In the genomic region with DNA sequence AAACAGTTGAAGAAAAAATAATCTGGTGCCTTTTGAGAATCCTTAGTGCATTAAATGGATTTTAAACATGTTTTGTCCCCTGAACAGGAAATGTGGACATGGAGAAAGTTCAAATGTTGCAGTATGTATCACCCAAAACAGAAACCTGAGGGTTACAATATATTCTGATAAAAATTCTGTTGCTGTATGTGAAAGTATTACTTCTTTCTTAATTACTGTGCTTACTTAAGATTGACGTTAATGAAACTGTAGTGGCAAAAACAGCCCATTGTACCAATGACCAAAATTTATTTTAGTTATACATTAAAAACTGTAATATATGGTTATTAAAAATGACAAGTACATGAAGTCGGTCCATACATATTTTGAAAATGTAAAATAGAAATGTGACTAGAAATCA, we compare ENCODE assay signal across 31 cellular contexts.
A peak's percentile ranks its signal among the peaks of the same experiment; 100 is the strongest.
DNase-seq lines count a peak whose midpoint lies in the region; ATAC-seq lines count a peak whose summit lies in the region.
"Had no signal": no experiment of that assay in that cellular context is flagged by ENCODE, and none has a peak within 500 bp of the region (broad histone marks: within the 10 kb centered on the region; RNA-seq: fewer than 3 reads in every experiment).

No MANE protein-coding gene starts in this region.

- peaks cover 32% of the 10 kb centered on the region for H3K4me1 ChIP-seq in Karpas-422 (ENCODE audit: low read length)
- H3K4me1 ChIP-seq: BLaER1, Caco-2, gastrocnemius medialis, parathyroid adenoma, right atrium auricular region, SJCRH30, suprapubic skin had no signal

- H3K27ac Mint-ChIP-seq in activated naive CD4-positive, alpha-beta T cell treated with anti-CD3 and anti-CD28 coated beads, Interleukin-2, amount 10 ng/mL, durations not matched to agents 7 days and 5 days, result peak overlapping the region; percentile 62
- H3K27ac Mint-ChIP-seq in activated CD8-positive, alpha-beta T cell treated with anti-CD3 and anti-CD28 coated beads, Interleukin-2, amount 10 ng/mL, durations not matched to agents 7 days and 5 days, result peak overlapping the region; percentile 53
- peak overlapping the region; percentile 71 for H3K27ac Mint-ChIP-seq in stimulated activated effector memory CD8-positive, alpha-beta T cell treated with anti-CD3 and anti-CD28 coated beads, Interleukin-12 subunit alpha, Interleukin-12 subunit beta, amount 100 ng/mL, for 72 hours

- H3K9me2 ChIP-seq in Karpas-422 (replicated peaks; ENCODE audit: insufficient read depth, low read length), result no peaks in the 10 kb centered on the region

- POLR2A ChIA-PET in activated CD8-positive, alpha-beta T cell treated with anti-CD3 and anti-CD28 coated beads, Interleukin-2, amount 10 ng/mL, durations not matched to agents 7 days and 5 days (lab: Charles Lee), result interaction anchor here (0.8 to 2.1 kb wide), 3 partner anchors 23 to 69 kb away, joined by 3 to 7 read pairs (median 5); no protein-coding TSS in a partner anchor

- no peaks in the 10 kb centered on the region for H3K27me3 Mint-ChIP-seq in activated naive CD4-positive, alpha-beta T cell treated with anti-CD3 and anti-CD28 coated beads, Interleukin-2, amount 10 ng/mL, durations not matched to agents 7 days and 5 days
- H3K27me3 Mint-ChIP-seq in activated CD8-positive, alpha-beta T cell treated with anti-CD3 and anti-CD28 coated beads, Interleukin-2, amount 10 ng/mL, durations not matched to agents 7 days and 5 days (ENCODE audit: low read depth), result no peaks in the 10 kb centered on the region

- no peaks in the 10 kb centered on the region for H3K9me3 ChIP-seq in Karpas-422 (ENCODE audit: low read length)
- H3K9me3 ChIP-seq: BLaER1, Caco-2, gastrocnemius medialis, right atrium auricular region, SJCRH30, spleen, suprapubic skin had no signal

- H2AFZ ChIP-seq in Karpas-422 (ENCODE audit: low read length), result no peak overlapping the region
- H2AFZ ChIP-seq: parathyroid adenoma had no signal

- no peaks in the 10 kb centered on the region for H3K27me3 ChIP-seq in Karpas-422 (ENCODE audit: low read length)
- H3K27me3 ChIP-seq: BLaER1, cardiac muscle cell, gastrocnemius medialis, right atrium auricular region, SJCRH30, spleen, suprapubic skin had no signal

- no peak overlapping the region for H3K4me3 ChIP-seq in Karpas-422 (ENCODE audit: low read length)
- H3K4me3 ChIP-seq: BLaER1, cardiac muscle cell, gastrocnemius medialis, right atrium auricular region, SJCRH30, spleen, suprapubic skin had no signal

- peaks cover 11% of the 10 kb centered on the region; the same call in 1 of the 2 replicates for H3K36me3 ChIP-seq in Karpas-422 (ENCODE audit: insufficient read depth, low read length)
- H3K36me3 ChIP-seq: gastrocnemius medialis, right atrium auricular region had no signal

- H3K4me2 ChIP-seq in Karpas-422 (ENCODE audit: low read depth, low read length, poor library complexity, severe bottlenecking), result peak overlapping the region; percentile 30
- H3K4me2 ChIP-seq: BLaER1, KMS-11 had no signal

- H3K36me3 Mint-ChIP-seq in activated naive CD4-positive, alpha-beta T cell treated with anti-CD3 and anti-CD28 coated beads, Interleukin-2, amount 10 ng/mL, durations not matched to agents 7 days and 5 days, result peaks cover 44% of the 10 kb centered on the region
- H3K36me3 Mint-ChIP-seq in activated CD8-positive, alpha-beta T cell treated with anti-CD3 and anti-CD28 coated beads, Interleukin-2, amount 10 ng/mL, durations not matched to agents 7 days and 5 days (ENCODE audit: low read depth), result peaks cover 45% of the 10 kb centered on the region
- H3K36me3 Mint-ChIP-seq in stimulated activated effector memory CD8-positive, alpha-beta T cell treated with anti-CD3 and anti-CD28 coated beads, Interleukin-12 subunit alpha, Interleukin-12 subunit beta, amount 100 ng/mL, for 72 hours, result peaks cover 24% of the 10 kb centered on the region

- no peaks in the 10 kb centered on the region for H4K20me1 ChIP-seq in Karpas-422 (ENCODE audit: insufficient read depth, low read depth, low read length)
- H4K20me1 ChIP-seq: BLaER1 had no signal

- CTCF ChIA-PET in activated naive CD4-positive, alpha-beta T cell treated with anti-CD3 and anti-CD28 coated beads, Interleukin-2, amount 10 ng/mL, durations not matched to agents 7 days and 5 days (lab: Charles Lee), result interaction anchor here (1.2 to 2.1 kb wide), 3 partner anchors 36 to 94 kb away, joined by 3 to 7 read pairs (median 4); no protein-coding TSS in a partner anchor
- CTCF ChIA-PET in activated CD8-positive, alpha-beta T cell treated with anti-CD3 and anti-CD28 coated beads, Interleukin-2, amount 10 ng/mL, durations not matched to agents 7 days and 5 days (lab: Charles Lee), result interaction anchor here (2.2 to 3.0 kb wide), 4 partner anchors 8 to 94 kb away, joined by 8 to 16 read pairs (median 11); no protein-coding TSS in a partner anchor

- H3K27ac ChIP-seq in Karpas-422 (ENCODE audit: low read length), result no peak overlapping the region
- H3K27ac ChIP-seq: BLaER1, cardiac muscle cell, gastrocnemius medialis, HL-60, KMS-11, parathyroid adenoma, right atrium auricular region, SJCRH30, spleen, suprapubic skin had no signal

- no peaks in the 10 kb centered on the region for H3K79me2 ChIP-seq in Karpas-422 (ENCODE audit: low read length)
- H3K79me2 ChIP-seq: parathyroid adenoma had no signal

- no peak for DNase-seq in activated naive CD4-positive, alpha-beta T cell treated with anti-CD3 and anti-CD28 coated beads, Interleukin-2, amount 10 ng/mL, durations not matched to agents 7 days and 5 days
- DNase-seq in activated naive CD4-positive, alpha-beta T cell (lab: John Stamatoyannopoulos, UW), result no peak
- no peak for DNase-seq in Karpas-422
- DNase-seq in activated CD8-positive, alpha-beta T cell treated with anti-CD3 and anti-CD28 coated beads, Interleukin-2, amount 10 ng/mL, durations not matched to agents 7 days and 5 days, result no peak
- no peak for DNase-seq in stimulated activated effector memory CD8-positive, alpha-beta T cell treated with anti-CD3 and anti-CD28 coated beads, Interleukin-12 subunit alpha, Interleukin-12 subunit beta, amount 100 ng/mL, for 72 hours (ENCODE audit: low spot score in 2 of 2)
- no peak for DNase-seq in NCI-H1105 treated with DMSO at 0.1 percent for 48 hours (lab: John Stamatoyannopoulos, UW)
- no peak for DNase-seq in GM03348 (ENCODE audit: low spot score)
- DNase-seq: activated gamma-delta T cell treated with Interleukin-2 at 50 U/mL for 16 hours, aorta, Caco-2, cortex of kidney, DND-41, gastrocnemius medialis, GOT3, hippocampal formation, left cardiac atrium, mammary epithelial cell, NCI-H1436, NCI-H2107, NCI-H748 treated with DMSO at 0.1 percent for 48 hours, SJCRH30, spleen had no signal

- no peaks in the 10 kb centered on the region for H3K9me3 Mint-ChIP-seq in activated naive CD4-positive, alpha-beta T cell treated with anti-CD3 and anti-CD28 coated beads, Interleukin-2, amount 10 ng/mL, durations not matched to agents 7 days and 5 days
- no peaks in the 10 kb centered on the region for H3K9me3 Mint-ChIP-seq in activated CD8-positive, alpha-beta T cell treated with anti-CD3 and anti-CD28 coated beads, Interleukin-2, amount 10 ng/mL, durations not matched to agents 7 days and 5 days (ENCODE audit: insufficient read depth)
- no peaks in the 10 kb centered on the region for H3K9me3 Mint-ChIP-seq in stimulated activated effector memory CD8-positive, alpha-beta T cell treated with anti-CD3 and anti-CD28 coated beads, Interleukin-12 subunit alpha, Interleukin-12 subunit beta, amount 100 ng/mL, for 72 hours
- H3K9me3 Mint-ChIP-seq: neural crest cell had no signal

- no peak for ATAC-seq in activated CD8-positive, alpha-beta T cell treated with anti-CD3 and anti-CD28 coated beads, Interleukin-2, amount 10 ng/mL, durations not matched to agents 7 days and 5 days
- peak; percentile 26 for ATAC-seq in stimulated activated effector memory CD8-positive, alpha-beta T cell treated with anti-CD3 and anti-CD28 coated beads, Interleukin-12 subunit alpha, Interleukin-12 subunit beta, amount 100 ng/mL, for 72 hours
- no peak for ATAC-seq in HG03045 (IDR thresholded peaks at IDR 0.05; ENCODE audit: unreplicated experiment)
- ATAC-seq: gastrocnemius medialis, left cardiac atrium had no signal

- H3K4me3 Mint-ChIP-seq in activated naive CD4-positive, alpha-beta T cell treated with anti-CD3 and anti-CD28 coated beads, Interleukin-2, amount 10 ng/mL, durations not matched to agents 7 days and 5 days, result no peak overlapping the region
- peak overlapping the region; percentile 31 for H3K4me3 Mint-ChIP-seq in activated CD8-positive, alpha-beta T cell treated with anti-CD3 and anti-CD28 coated beads, Interleukin-2, amount 10 ng/mL, durations not matched to agents 7 days and 5 days
- peak overlapping the region; percentile 47 for H3K4me3 Mint-ChIP-seq in stimulated activated effector memory CD8-positive, alpha-beta T cell treated with anti-CD3 and anti-CD28 coated beads, Interleukin-12 subunit alpha, Interleukin-12 subunit beta, amount 100 ng/mL, for 72 hours
- H3K4me3 Mint-ChIP-seq: neural crest cell had no signal

- peaks cover 65% of the 10 kb centered on the region for H3K4me1 Mint-ChIP-seq in activated naive CD4-positive, alpha-beta T cell treated with anti-CD3 and anti-CD28 coated beads, Interleukin-2, amount 10 ng/mL, durations not matched to agents 7 days and 5 days
- peaks cover 66% of the 10 kb centered on the region for H3K4me1 Mint-ChIP-seq in activated CD8-positive, alpha-beta T cell treated with anti-CD3 and anti-CD28 coated beads, Interleukin-2, amount 10 ng/mL, durations not matched to agents 7 days and 5 days (ENCODE audit: low read depth)
- H3K4me1 Mint-ChIP-seq in stimulated activated effector memory CD8-positive, alpha-beta T cell treated with anti-CD3 and anti-CD28 coated beads, Interleukin-12 subunit alpha, Interleukin-12 subunit beta, amount 100 ng/mL, for 72 hours, result peaks cover 68% of the 10 kb centered on the region

- H3K9ac ChIP-seq in Karpas-422 (ENCODE audit: low read length), result no peak overlapping the region
- H3K9ac ChIP-seq: BLaER1, KMS-11, parathyroid adenoma had no signal
